In the genomic region with DNA sequence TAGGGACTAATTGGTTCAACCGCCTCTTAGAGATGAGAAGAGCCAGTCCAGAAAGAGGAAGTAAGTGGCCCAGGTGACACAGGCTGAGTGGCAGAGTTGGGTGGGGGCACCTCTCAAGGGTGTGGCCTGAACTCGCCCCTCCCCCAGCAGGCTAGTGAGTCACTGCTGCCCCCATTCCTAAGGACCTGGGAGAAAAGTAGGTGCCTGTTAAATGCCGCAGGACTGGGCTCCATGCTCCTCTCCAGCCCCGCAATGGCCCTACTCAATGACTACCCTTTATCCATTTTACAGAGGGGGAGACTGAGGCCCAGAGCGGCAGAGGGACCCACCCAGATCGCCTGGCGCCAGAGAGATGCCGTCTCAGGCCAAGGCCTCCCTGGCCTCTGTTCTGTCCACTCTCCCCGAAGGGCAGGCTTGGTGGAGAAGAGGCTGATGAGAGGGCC, we compare ENCODE assay signal across 1 cellular context.
TF ChIP-seq lines count a peak whose summit lies in the region.

No MANE protein-coding gene starts in this region.

TF ChIP-seq in H1, 55 proteins besides CTCF, POLR2A, EP300 and RAD21:
- TF ChIP-seq ATF2 (IDR thresholded peaks at IDR 0.05; ENCODE audit: low read length): no peak
- TF ChIP-seq NRF1 (IDR thresholded peaks at IDR 0.05; ENCODE audit: low read depth, low read length): no peak
- TF ChIP-seq JUND (IDR thresholded peaks at IDR 0.05; ENCODE audit: low read length): no peak
- TF ChIP-seq GTF2F1 (IDR thresholded peaks at IDR 0.05; ENCODE audit: borderline replicate concordance, low read depth, low read length): no peak
- TF ChIP-seq EGR1 (IDR thresholded peaks at IDR 0.05; ENCODE audit: borderline replicate concordance, low read depth, low read length): no peak
- TF ChIP-seq HDAC6 (IDR thresholded peaks at IDR 0.05; ENCODE audit: low read depth, low read length): no peak
- TF ChIP-seq SIRT6 (IDR thresholded peaks at IDR 0.05; ENCODE audit: low read length): no peak
- TF ChIP-seq SP1 (IDR thresholded peaks at IDR 0.05; ENCODE audit: low read depth, low read length): no peak
- no peak for TF ChIP-seq SIX5 (IDR thresholded peaks at IDR 0.05; ENCODE audit: low read depth, low read length)
- TF ChIP-seq CEBPB (IDR thresholded peaks at IDR 0.05; ENCODE audit: low read depth, low read length): no peak
- no peak for TF ChIP-seq POLR2AphosphoS5 (IDR thresholded peaks at IDR 0.05; ENCODE audit: low read depth, low read length)
